In the genomic region with DNA sequence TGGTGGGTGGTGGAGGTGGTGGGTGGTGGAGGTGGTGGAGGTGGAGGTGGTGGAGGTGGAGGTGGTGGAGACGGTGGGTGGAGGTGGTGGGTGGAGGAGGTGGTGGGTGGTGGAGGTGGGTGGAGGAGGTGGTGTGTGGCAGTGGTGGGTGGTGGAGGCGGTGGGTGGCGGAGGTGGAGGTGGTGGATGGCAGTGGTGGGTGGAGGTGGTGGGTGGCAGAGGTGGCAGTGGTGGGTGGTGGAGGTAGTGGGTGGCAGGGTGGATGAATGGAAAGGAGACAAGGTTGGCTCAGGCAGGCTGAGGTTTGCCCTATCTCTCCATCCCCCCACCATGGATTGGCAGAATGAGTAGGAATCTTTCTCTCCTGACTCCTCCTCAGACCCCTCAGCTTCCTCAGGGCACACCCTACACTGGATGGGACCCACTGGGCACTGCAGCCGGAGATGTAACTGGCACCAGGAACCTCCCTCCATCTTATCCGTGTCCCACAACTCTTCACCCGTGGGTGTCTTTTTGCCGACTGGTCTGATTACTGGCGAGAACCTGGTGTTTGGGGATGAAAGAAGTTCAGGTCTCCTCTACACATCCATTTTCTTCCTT, we compare ENCODE assay signal across 1 cellular context.
TF ChIP-seq lines count a peak whose summit lies in the region.

No MANE protein-coding gene starts in this region.

TF ChIP-seq in HepG2, 621 proteins besides CTCF, POLR2A, EP300 and RAD21:
- TF ChIP-seq ZNF101 (CRISPR knock-in tag; IDR thresholded peaks at IDR 0.05; ENCODE audit: borderline replicate concordance, low read depth) = no peak
- no peak for TF ChIP-seq CENPT (CRISPR knock-in tag; IDR thresholded peaks at IDR 0.05; ENCODE audit: low read depth)
- TF ChIP-seq, protein P1, sequence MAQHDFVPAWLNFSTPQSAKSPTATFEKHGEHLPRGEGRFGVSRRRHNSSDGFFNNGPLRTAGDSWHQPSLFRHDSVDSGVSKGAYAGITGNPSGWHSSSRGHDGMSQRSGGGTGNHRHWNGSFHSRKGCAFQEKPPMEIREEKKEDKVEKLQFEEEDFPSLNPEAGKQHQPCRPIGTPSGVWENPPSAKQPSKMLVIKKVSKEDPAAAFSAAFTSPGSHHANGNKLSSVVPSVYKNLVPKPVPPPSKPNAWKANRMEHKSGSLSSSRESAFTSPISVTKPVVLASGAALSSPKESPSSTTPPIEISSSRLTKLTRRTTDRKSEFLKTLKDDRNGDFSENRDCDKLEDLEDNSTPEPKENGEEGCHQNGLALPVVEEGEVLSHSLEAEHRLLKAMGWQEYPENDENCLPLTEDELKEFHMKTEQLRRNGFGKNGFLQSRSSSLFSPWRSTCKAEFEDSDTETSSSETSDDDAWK (CRISPR knock-in tag; IDR thresholded peaks at IDR 0.05) = no peak
- TF ChIP-seq MAFK (conservative IDR thresholded peaks at IDR 0.05 in 1 of 2, IDR thresholded peaks at IDR 0.05 in 1 of 2; ENCODE audit: low read length in 2 of 2) = peak; percentile 31 to 43; a peak in 2 of 4 replicates
- TF ChIP-seq MAFF (IDR thresholded peaks at IDR 0.05; ENCODE audit: low read depth, low read length) = peak; percentile 5; the same call in 1 of the 2 replicates
